In genomic region chr1:211889307-211890090, GRCh38 we compare ENCODE assay signal across 2 cellular contexts.
TF ChIP-seq lines count a peak whose summit lies in the region.

No MANE protein-coding gene starts in this region.

TF ChIP-seq in WTC11, 78 proteins besides CTCF, POLR2A, EP300 and RAD21:
- TF ChIP-seq FOXP1 (CRISPR knock-in tag; IDR thresholded peaks at IDR 0.05; ENCODE audit: borderline replicate concordance) (peak; percentile 67; the same call in 1 of the 2 replicates), STAT6 (CRISPR knock-in tag; conservative IDR thresholded peaks at IDR 0.05; ENCODE audit: low read depth) (peak; percentile 91; the same call in 1 of the 2 replicates), ZNF138 (CRISPR knock-in tag; conservative IDR thresholded peaks at IDR 0.05) (peak; percentile 85; the same call in 1 of the 2 replicates), TEAD1 (CRISPR knock-in tag; IDR thresholded peaks at IDR 0.05) (0 out of 2 replicates have a peak, but pooled peaks have one; percentile 46), CBFB (CRISPR knock-in tag; IDR thresholded peaks at IDR 0.05; ENCODE audit: low read depth) (peak; percentile 50; the same call in 1 of the 2 replicates), E2F5 (CRISPR knock-in tag; IDR thresholded peaks at IDR 0.05) (0 out of 2 replicates have a peak, but pooled peaks have one; percentile 62), TP53 (CRISPR knock-in tag; IDR thresholded peaks at IDR 0.05) (peak; percentile 64; the same call in 1 of the 2 replicates), ZNF423 (CRISPR knock-in tag; IDR thresholded peaks at IDR 0.05) (peak; percentile 67), ZNF219 (CRISPR knock-in tag; IDR thresholded peaks at IDR 0.05; ENCODE audit: borderline replicate concordance) (peak; percentile 85)
- TF ChIP-seq, protein P1, sequence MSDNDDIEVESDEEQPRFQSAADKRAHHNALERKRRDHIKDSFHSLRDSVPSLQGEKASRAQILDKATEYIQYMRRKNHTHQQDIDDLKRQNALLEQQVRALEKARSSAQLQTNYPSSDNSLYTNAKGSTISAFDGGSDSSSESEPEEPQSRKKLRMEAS (CRISPR knock-in tag; IDR thresholded peaks at IDR 0.05), result peak; percentile 50
- TF ChIP-seq, protein P2, sequence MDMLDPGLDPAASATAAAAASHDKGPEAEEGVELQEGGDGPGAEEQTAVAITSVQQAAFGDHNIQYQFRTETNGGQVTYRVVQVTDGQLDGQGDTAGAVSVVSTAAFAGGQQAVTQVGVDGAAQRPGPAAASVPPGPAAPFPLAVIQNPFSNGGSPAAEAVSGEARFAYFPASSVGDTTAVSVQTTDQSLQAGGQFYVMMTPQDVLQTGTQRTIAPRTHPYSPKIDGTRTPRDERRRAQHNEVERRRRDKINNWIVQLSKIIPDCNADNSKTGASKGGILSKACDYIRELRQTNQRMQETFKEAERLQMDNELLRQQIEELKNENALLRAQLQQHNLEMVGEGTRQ (CRISPR knock-in tag; IDR thresholded peaks at IDR 0.05), result 0 out of 2 replicates have a peak, but pooled peaks have one; percentile 38

TF ChIP-seq in H1, 55 proteins besides CTCF, POLR2A, EP300 and RAD21:
- TF ChIP-seq, protein P3, sequence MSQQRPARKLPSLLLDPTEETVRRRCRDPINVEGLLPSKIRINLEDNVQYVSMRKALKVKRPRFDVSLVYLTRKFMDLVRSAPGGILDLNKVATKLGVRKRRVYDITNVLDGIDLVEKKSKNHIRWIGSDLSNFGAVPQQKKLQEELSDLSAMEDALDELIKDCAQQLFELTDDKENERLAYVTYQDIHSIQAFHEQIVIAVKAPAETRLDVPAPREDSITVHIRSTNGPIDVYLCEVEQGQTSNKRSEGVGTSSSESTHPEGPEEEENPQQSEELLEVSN (IDR thresholded peaks at IDR 0.05), result peak; percentile 73; the same call in 1 of the 2 replicates
- TF ChIP-seq PHF8 (conservative IDR thresholded peaks at IDR 0.05; ENCODE audit: low read depth, low read length) (peak; percentile 56), SRF (IDR thresholded peaks at IDR 0.05; ENCODE audit: low read depth, low read length) (peak; percentile 46; the same call in 1 of the 2 replicates), TAF1 (IDR thresholded peaks at IDR 0.05; ENCODE audit: low read depth, low read length) (0 out of 2 replicates have a peak, but pooled peaks have one; percentile 11), KDM4A (IDR thresholded peaks at IDR 0.05; ENCODE audit: low read depth, low read length, severe bottlenecking) (peak; percentile 76)
- TF ChIP-seq, protein P1 (IDR thresholded peaks at IDR 0.05), result peak; percentile 36
